Comparison of ENCODE assay signal across 17 cellular contexts in the genomic region with DNA sequence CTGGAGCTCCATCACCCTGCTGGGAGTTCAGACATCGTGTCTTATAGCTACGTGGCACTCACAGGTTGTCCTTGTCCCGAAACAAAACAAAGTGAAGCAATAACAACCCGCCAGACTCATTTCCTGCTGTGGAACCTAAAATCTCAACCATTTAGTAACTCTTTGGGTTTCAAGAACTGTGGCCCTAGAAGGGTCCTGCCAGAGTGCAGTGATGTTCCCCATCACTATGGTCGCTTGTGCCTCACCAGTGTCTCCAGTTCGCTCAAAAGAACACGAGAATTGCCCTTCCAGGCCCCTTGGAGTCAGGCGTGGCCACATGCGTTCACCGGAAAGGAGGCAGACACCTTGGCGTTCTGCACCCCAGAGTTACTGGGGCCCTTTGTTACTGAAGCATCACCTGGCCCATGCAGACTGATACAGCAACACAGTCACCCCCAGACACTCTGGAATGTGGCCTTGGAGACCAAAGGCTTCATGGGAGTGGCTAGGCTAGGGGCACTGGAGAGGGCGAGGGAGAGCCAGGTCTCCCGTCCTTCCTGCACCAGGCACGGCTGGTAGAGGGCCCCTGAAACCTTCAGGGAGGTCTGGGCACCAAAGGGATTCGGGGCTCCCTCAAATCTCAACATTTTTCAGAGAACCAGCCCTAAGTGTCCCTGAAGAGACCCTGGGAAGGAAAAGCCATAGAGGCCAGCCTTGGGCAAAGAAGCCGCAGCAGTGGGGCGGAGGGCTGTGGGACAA. TPM values are rescaled to one million over a fixed set of nuclear protein-coding genes. Genes with fewer than 3 reads are reported as not detected.
DNase-seq lines count a peak whose midpoint lies in the region; ATAC-seq and TF ChIP-seq lines count a peak whose summit lies in the region.
"Had no signal": no experiment of that assay in that cellular context is flagged by ENCODE, and none has a peak within 500 bp of the region (broad histone marks: within the 10 kb centered on the region; RNA-seq: fewer than 3 reads in every experiment).

No MANE protein-coding gene starts in this region.

- TF ChIP-seq CTCF in WTC11 (IDR thresholded peaks at IDR 0.05), result no peak

- H3K9ac ChIP-seq in mesendoderm (ENCODE audit: low read length), result peak overlapping the region; percentile 78

- H3K27ac Mint-ChIP-seq in activated T-cell treated with anti-CD3 and anti-CD28 coated beads, Interleukin-2, amount 50 U/mL, for 24 hours, result no peak overlapping the region
- no peak overlapping the region for H3K27ac Mint-ChIP-seq in WTC11
- no peak overlapping the region for H3K27ac Mint-ChIP-seq in stimulated activated naive CD8-positive, alpha-beta T cell treated with anti-CD3 and anti-CD28 coated beads, Interleukin-15, amount 100 ng/mL, for 72 hours
- H3K27ac Mint-ChIP-seq: activated naive CD4-positive, alpha-beta T cell treated with anti-CD3 and anti-CD28 coated beads for 36 hours had no signal

- H3K27me3 ChIP-seq in mesendoderm (ENCODE audit: insufficient read depth, low read length, poor library complexity), result no peaks in the 10 kb centered on the region

- H3K4me3 Mint-ChIP-seq in activated T-cell treated with anti-CD3 and anti-CD28 coated beads, Interleukin-2, amount 50 U/mL, for 24 hours, result peak overlapping the region; percentile 55
- H3K4me3 Mint-ChIP-seq in WTC11, result peak overlapping the region; percentile 77
- H3K4me3 Mint-ChIP-seq in stimulated activated naive CD8-positive, alpha-beta T cell treated with anti-CD3 and anti-CD28 coated beads, Interleukin-15, amount 100 ng/mL, for 72 hours, result peak overlapping the region; percentile 68 to 77

- no peaks in the 10 kb centered on the region for H3K79me2 ChIP-seq in mesendoderm (ENCODE audit: control insufficient read depth, insufficient read depth, low read length)

- H3K4ac ChIP-seq in mesendoderm (ENCODE audit: low read depth, low read length), result no peak overlapping the region

- H3K18ac ChIP-seq in mesendoderm (ENCODE audit: low read length), result no peak overlapping the region

- CTCF ChIA-PET in WTC11 (lab: Charles Lee), result interaction anchor here (1.2 to 2.6 kb wide), 3 partner anchors 10 to 195 kb away, joined by 4 to 12 read pairs (median 4); no protein-coding TSS in a partner anchor

- H3K27me3 Mint-ChIP-seq in activated T-cell treated with anti-CD3 and anti-CD28 coated beads, Interleukin-2, amount 50 U/mL, for 24 hours, result no peaks in the 10 kb centered on the region
- H3K27me3 Mint-ChIP-seq in WTC11 (ENCODE audit: low read depth), result peaks cover 8% of the 10 kb centered on the region
- no peaks in the 10 kb centered on the region for H3K27me3 Mint-ChIP-seq in stimulated activated naive CD8-positive, alpha-beta T cell treated with anti-CD3 and anti-CD28 coated beads, Interleukin-15, amount 100 ng/mL, for 72 hours

- no peak overlapping the region for H3K23ac ChIP-seq in mesendoderm (ENCODE audit: low read length)

- no peak overlapping the region for H3K4me2 ChIP-seq in mesendoderm (ENCODE audit: low read length)

- peak overlapping the region; percentile 93 for H3K56ac ChIP-seq in mesendoderm (ENCODE audit: low read length)

- no peak overlapping the region for H2AK5ac ChIP-seq in mesendoderm (ENCODE audit: low read length)

- H4K8ac ChIP-seq in mesendoderm (ENCODE audit: low read depth, low read length), result no peak overlapping the region

- no peak overlapping the region for H2BK15ac ChIP-seq in mesendoderm (replicated peaks; ENCODE audit: low read depth)

- H3K9me3 Mint-ChIP-seq in activated T-cell treated with anti-CD3 and anti-CD28 coated beads, Interleukin-2, amount 50 U/mL, for 24 hours, result no peaks in the 10 kb centered on the region
- H3K9me3 Mint-ChIP-seq in WTC11, result no peaks in the 10 kb centered on the region
- H3K9me3 Mint-ChIP-seq in stimulated activated naive CD8-positive, alpha-beta T cell treated with anti-CD3 and anti-CD28 coated beads, Interleukin-15, amount 100 ng/mL, for 72 hours, result no peaks in the 10 kb centered on the region
- H3K9me3 Mint-ChIP-seq: activated naive CD4-positive, alpha-beta T cell treated with anti-CD3 and anti-CD28 coated beads for 36 hours had no signal

- no peak overlapping the region for H3K4me3 ChIP-seq in mesendoderm (ENCODE audit: low read length)

- WGBS in mesendoderm (ENCODE audit: extremely low coverage, insufficient coverage, low lambda C conversion rate), result no CpG with 5 or more reads among the region's 17 CpGs

- no peaks in the 10 kb centered on the region for H3K36me3 Mint-ChIP-seq in activated T-cell treated with anti-CD3 and anti-CD28 coated beads, Interleukin-2, amount 50 U/mL, for 24 hours (ENCODE audit: low read depth)
- H3K36me3 Mint-ChIP-seq in WTC11, result no peaks in the 10 kb centered on the region

- H2BK5ac ChIP-seq in mesendoderm (ENCODE audit: low read length), result no peak overlapping the region

- H3K36me3 ChIP-seq in mesendoderm (ENCODE audit: control insufficient read depth, insufficient read depth, low read length), result no peaks in the 10 kb centered on the region

- no peak for ATAC-seq in WTC11
- no peak for ATAC-seq in stimulated activated naive CD8-positive, alpha-beta T cell treated with anti-CD3 and anti-CD28 coated beads, Interleukin-15, amount 100 ng/mL, for 72 hours

- H3K79me1 ChIP-seq in mesendoderm (ENCODE audit: low read length), result no peaks in the 10 kb centered on the region

- H3K4me1 Mint-ChIP-seq in activated T-cell treated with anti-CD3 and anti-CD28 coated beads, Interleukin-2, amount 50 U/mL, for 24 hours (ENCODE audit: low read depth), result peaks cover 37% of the 10 kb centered on the region
- H3K4me1 Mint-ChIP-seq in WTC11, result peaks cover 31% of the 10 kb centered on the region
- peaks cover 36% of the 10 kb centered on the region for H3K4me1 Mint-ChIP-seq in stimulated activated naive CD8-positive, alpha-beta T cell treated with anti-CD3 and anti-CD28 coated beads, Interleukin-15, amount 100 ng/mL, for 72 hours

- no peak overlapping the region for H2BK120ac ChIP-seq in mesendoderm (ENCODE audit: low read depth, low read length)

- H3K4me1 ChIP-seq in mesendoderm (ENCODE audit: control insufficient read depth, low read depth, low read length), result peaks cover 2% of the 10 kb centered on the region
- H3K4me1 ChIP-seq: foreskin keratinocyte had no signal

- H3K27ac ChIP-seq in mesendoderm (ENCODE audit: low read depth, low read length), result no peak overlapping the region
- H3K27ac ChIP-seq: foreskin keratinocyte had no signal

- H4K5ac ChIP-seq in mesendoderm (ENCODE audit: low read length), result no peak overlapping the region

- DNase-seq in activated T-cell treated with anti-CD3 and anti-CD28 coated beads, Interleukin-2, amount 50 U/mL, for 24 hours, result peak; percentile 30
- DNase-seq in activated T-cell treated with anti-CD3 and anti-CD28 coated beads for 4 hours (no peak), WTC11 (ENCODE audit: low spot score) (no peak), mesendoderm (no peak), LoVo (ENCODE audit: low spot score) (no peak), NCI-H2227 treated with DMSO at 0.1 percent for 48 hours (lab: John Stamatoyannopoulos, UW) (no peak)
- no peak for DNase-seq in stimulated activated naive CD8-positive, alpha-beta T cell treated with anti-CD3 and anti-CD28 coated beads, Interleukin-15, amount 100 ng/mL, for 72 hours
- no peak for DNase-seq in central memory CD4-positive, alpha-beta T cell
- DNase-seq: activated naive CD4-positive, alpha-beta T cell treated with anti-CD3 and anti-CD28 coated beads for 36 hours; foreskin keratinocyte; GDM1; NCI-H2029 treated with DMSO at 0.1 percent for 48 hours had no signal

- POLR2A ChIA-PET in WTC11 (lab: Charles Lee), result no interaction called here

TF ChIP-seq in WTC11, 78 proteins besides CTCF, POLR2A, EP300 and RAD21 (continues in another document):
- TF ChIP-seq NFATC4 (CRISPR knock-in tag; IDR thresholded peaks at IDR 0.05) (no peak), ZNF121 (CRISPR knock-in tag; IDR thresholded peaks at IDR 0.05) (no peak), ZNF281 (CRISPR knock-in tag; IDR thresholded peaks at IDR 0.05) (no peak), E2F1 (CRISPR knock-in tag; IDR thresholded peaks at IDR 0.05) (no peak)

RNA-seq across cellular contexts. Expression of gene CRYGN, which starts 0.9 kb away (rescaled TPM):
- 1.0 to 1.6 TPM (median 1.5 TPM) in 3 replicates for total RNA-seq in WTC11 (2021)
- 0.32 TPM for polyA plus RNA-seq in mesendoderm (2013, experiment 1 of 2)
- 0.29 TPM for polyA plus RNA-seq in mesendoderm (2013, experiment 2 of 2)
- total RNA-seq: A172; activated naive CD4-positive, alpha-beta T cell treated with anti-CD3 and anti-CD28 coated beads for 36 hours; bronchial epithelial cell; foreskin keratinocyte; M059J; osteocyte; RPMI7951 had no signal
- polyA plus RNA-seq: foreskin keratinocyte had no signal

RNA-seq across cellular contexts. Expression of gene WDR86, which starts 29.2 kb away (rescaled TPM):
- total RNA-seq in WTC11 (2021), result 24.4 to 32.4 TPM (median 30.7 TPM) in 3 replicates
- 1.5 TPM for polyA plus RNA-seq in mesendoderm (2013, experiment 1 of 2)
- polyA plus RNA-seq in mesendoderm (2013, experiment 2 of 2), result 1.4 TPM
- total RNA-seq: A172; activated naive CD4-positive, alpha-beta T cell treated with anti-CD3 and anti-CD28 coated beads for 36 hours; foreskin keratinocyte; osteocyte; RPMI7951 had no signal
- polyA plus RNA-seq: foreskin keratinocyte had no signal
